ENCODE assay signal across 16 cellular contexts in the genomic region with DNA sequence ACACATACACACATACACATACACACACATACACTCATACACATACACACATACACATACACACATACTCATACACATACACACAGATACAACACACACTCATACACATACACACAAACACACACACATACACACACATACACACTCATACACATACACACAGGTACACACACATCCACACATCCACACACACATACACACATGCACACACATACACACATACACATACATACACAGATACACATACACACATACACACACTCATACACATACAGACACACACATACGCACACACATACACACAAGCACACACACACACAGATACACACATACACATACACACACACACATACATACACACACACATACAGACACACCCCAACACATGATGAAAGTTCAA.
A peak's percentile ranks its signal among the peaks of the same experiment; 100 is the strongest.
DNase-seq lines count a peak whose midpoint lies in the region; ATAC-seq, FAIRE-seq and TF ChIP-seq lines count a peak whose summit lies in the region.
"Had no signal": no experiment of that assay in that cellular context is flagged by ENCODE, and none has a peak within 500 bp of the region (broad histone marks: within the 10 kb centered on the region; RNA-seq: fewer than 3 reads in every experiment).

No MANE protein-coding gene starts in this region.

- H3K4me1 ChIP-seq in IMR-90 (ENCODE audit: control insufficient read depth, insufficient read depth, low read length) (no peaks in the 10 kb centered on the region), PC-3 (ENCODE audit: insufficient read depth, low read length) (no peaks in the 10 kb centered on the region)
- H3K4me1 ChIP-seq in naive thymus-derived CD4-positive, alpha-beta T cell (ENCODE audit: control insufficient read depth in 2 of 2, insufficient read depth in 2 of 2, low read length in 2 of 2): no peaks in the 10 kb centered on the region
- H3K4me1 ChIP-seq: Caco-2, HAP-1 had no signal

- H3K27ac ChIP-seq in IMR-90 (ENCODE audit: insufficient read depth, low read length) (no peak overlapping the region), PC-3 (ENCODE audit: low read length) (no peak overlapping the region)
- H3K27ac ChIP-seq in naive thymus-derived CD4-positive, alpha-beta T cell (ENCODE audit: low read depth, low read length): no peak overlapping the region

- no peaks in the 10 kb centered on the region for H3F3A ChIP-seq in PC-3 (ENCODE audit: low read length, unreplicated experiment)

- no peak overlapping the region for H3K14ac ChIP-seq in IMR-90 (replicated peaks; ENCODE audit: low read depth, low read length)

- no peak overlapping the region for H4K5ac ChIP-seq in IMR-90 (ENCODE audit: low read depth, low read length)

- H2AK9ac ChIP-seq in IMR-90 (replicated peaks; ENCODE audit: low read depth, low read length, poor library complexity): no peak overlapping the region

- H2BK5ac ChIP-seq in IMR-90 (ENCODE audit: low read depth, low read length, poor library complexity, severe bottlenecking): peak overlapping the region; percentile 93

- H3K36me3 Mint-ChIP-seq in naive thymus-derived CD4-positive, alpha-beta T cell: no peaks in the 10 kb centered on the region
- H3K36me3 Mint-ChIP-seq: CD8-positive, alpha-beta memory T cell had no signal

- no TSS peak for BruUV-seq in IMR-90 (replicated peaks; lab: Mats Ljungman, UMichigan)
- BruUV-seq in PC-3 (replicated peaks; lab: Mats Ljungman, UMichigan): no TSS peak

- no peaks in the 10 kb centered on the region for H3K9me1 ChIP-seq in IMR-90 (ENCODE audit: insufficient read depth, low read length)

- H3K9ac ChIP-seq in IMR-90 (ENCODE audit: low read depth, low read length) (no peak overlapping the region), PC-3 (ENCODE audit: low read length) (no peak overlapping the region)

- dilution Hi-C loops in IMR-90 (cut with HindIII; ENCODE audit: low sequenced_read_pairs, unreplicated experiment): no loop called here

- CTCF ChIA-PET in IMR-90 (lab: Yijun Ruan, JAX): no interaction called here
- CTCF ChIA-PET in naive thymus-derived CD4-positive, alpha-beta T cell (lab: Charles Lee): no interaction called here
- CTCF ChIA-PET in PC-3 (lab: Charles Lee): no interaction called here

- no peak overlapping the region for H4K8ac ChIP-seq in IMR-90 (ENCODE audit: low read depth in 2 of 2, low read length in 2 of 2)

- H3K36me3 ChIP-seq in IMR-90 (ENCODE audit: control insufficient read depth, insufficient read depth, low read length) (no peaks in the 10 kb centered on the region), bronchial epithelial cell (ENCODE audit: control insufficient read depth, insufficient read depth, low read length) (no peaks in the 10 kb centered on the region), PC-3 (ENCODE audit: low read depth, low read length) (no peaks in the 10 kb centered on the region)
- no peaks in the 10 kb centered on the region for H3K36me3 ChIP-seq in naive thymus-derived CD4-positive, alpha-beta T cell (ENCODE audit: control insufficient read depth in 2 of 3, insufficient read depth in 3 of 3, low read length in 3 of 3)
- H3K36me3 ChIP-seq: HAP-1 had no signal

- no peak overlapping the region for H2AFZ ChIP-seq in IMR-90 (replicated peaks; ENCODE audit: low read length, poor library complexity)
- H2AFZ ChIP-seq in PC-3 (ENCODE audit: low read length): no peak overlapping the region

- no peak overlapping the region for H3K27ac Mint-ChIP-seq in naive thymus-derived CD4-positive, alpha-beta T cell
- H3K27ac Mint-ChIP-seq: CD8-positive, alpha-beta memory T cell; HFFc6 had no signal

- no peak overlapping the region for H2BK120ac ChIP-seq in IMR-90 (ENCODE audit: low read depth, low read length)

- no peak overlapping the region for H3K23ac ChIP-seq in IMR-90 (ENCODE audit: low read depth, low read length)

- H3K79me2 ChIP-seq in PC-3 (ENCODE audit: low read length): no peaks in the 10 kb centered on the region

- no peak overlapping the region for H3K4ac ChIP-seq in IMR-90 (ENCODE audit: low read depth, low read length)

- in situ Hi-C loops in IMR-90 (cut with MboI; ENCODE audit: low sequenced_read_pairs): no loop called here

- H3K56ac ChIP-seq in IMR-90 (ENCODE audit: extremely low read depth, insufficient read depth, low read length): no peak overlapping the region

- TF ChIP-seq CTCF in IMR-90 (conservative IDR thresholded peaks at IDR 0.05; ENCODE audit: low read depth, low read length) (no peak), bronchial epithelial cell (IDR thresholded peaks at IDR 0.05; ENCODE audit: insufficient read depth, low read length, severe bottlenecking) (no peak), PC-3 (conservative IDR thresholded peaks at IDR 0.05; ENCODE audit: low read depth, low read length) (no peak)

- H2BK20ac ChIP-seq in IMR-90 (ENCODE audit: low read depth, low read length): no peak overlapping the region

- no CpG with 5 or more reads among the region's 1 CpG for WGBS in IMR-90 (ENCODE audit: extremely low coverage in 2 of 2, insufficient read length in 1 of 2), 2 experiments

- no peak overlapping the region for H2AK5ac ChIP-seq in IMR-90 (ENCODE audit: low read depth, low read length)

- ATAC-seq in IMR-90 (ENCODE audit: low read depth): no peak
- peak; percentile 22 for ATAC-seq in naive thymus-derived CD4-positive, alpha-beta T cell
- no peak for ATAC-seq in PC-3

- no peaks in the 10 kb centered on the region for H3K9me2 ChIP-seq in PC-3 (replicated peaks; ENCODE audit: low read length)

- TF ChIP-seq RAD21 in IMR-90 (IDR thresholded peaks at IDR 0.05; ENCODE audit: low read length): no peak

- no peak overlapping the region for H4K91ac ChIP-seq in IMR-90 (ENCODE audit: insufficient read depth, low read depth, low read length)

- H3K9me3 ChIP-seq in IMR-90 (ENCODE audit: control insufficient read depth, insufficient read depth, low read length): peaks cover 18% of the 10 kb centered on the region; the same call in 1 of the 2 replicates
- H3K9me3 ChIP-seq in naive thymus-derived CD4-positive, alpha-beta T cell (ENCODE audit: control insufficient read depth in 2 of 3, low read length in 3 of 3): no peaks in the 10 kb centered on the region
- H3K9me3 ChIP-seq in PC-3 (ENCODE audit: low read length): no peaks in the 10 kb centered on the region
- H3K9me3 ChIP-seq: HAP-1 had no signal

- H3K27me3 Mint-ChIP-seq in naive thymus-derived CD4-positive, alpha-beta T cell: no peaks in the 10 kb centered on the region
- H3K27me3 Mint-ChIP-seq: CD8-positive, alpha-beta memory T cell had no signal

- DNase-seq in IMR-90 (no peak), bronchial epithelial cell (ENCODE audit: low read depth) (no peak), urothelium cell line (ENCODE audit: low spot score) (no peak), PC-3 (no peak), NCI-H1417 (lab: John Stamatoyannopoulos, UW) (no peak), T-helper 9 cell (no peak)
- no peak for DNase-seq in naive thymus-derived CD4-positive, alpha-beta T cell
- DNase-seq: Caco-2; CD8-positive, alpha-beta memory T cell; DMS53; GF-D8; GOT3; HFFc6; KBM-7 had no signal

- no peak for TF ChIP-seq POLR2A in IMR-90 (IDR thresholded peaks at IDR 0.05; ENCODE audit: low read depth, low read length)

- H2BK15ac ChIP-seq in IMR-90 (ENCODE audit: low read depth, low read length): no peak overlapping the region

- FAIRE-seq in bronchial epithelial cell (lab: Jason Lieb, UNC) (peak; percentile 58), urothelium cell line (lab: Jason Lieb, UNC) (peak; percentile 99)
- FAIRE-seq: GM18507 had no signal

- H3K4me3 ChIP-seq in IMR-90 (ENCODE audit: insufficient read depth, low read depth, low read length) (no peak overlapping the region), bronchial epithelial cell (ENCODE audit: low read depth, low read length) (no peak overlapping the region), PC-3 (ENCODE audit: low read length) (no peak overlapping the region)
- H3K4me3 ChIP-seq in naive thymus-derived CD4-positive, alpha-beta T cell (ENCODE audit: low read length): no peak overlapping the region
- H3K4me3 ChIP-seq: HAP-1 had no signal

- H3K27me3 ChIP-seq in IMR-90 (ENCODE audit: control insufficient read depth, insufficient read depth, low read length): no peaks in the 10 kb centered on the region
- H3K27me3 ChIP-seq in bronchial epithelial cell (ENCODE audit: control insufficient read depth, insufficient read depth, low read length): no peaks in the 10 kb centered on the region
- H3K27me3 ChIP-seq in naive thymus-derived CD4-positive, alpha-beta T cell (ENCODE audit: control insufficient read depth in 2 of 2, insufficient read depth in 2 of 2, low read length in 2 of 2): no peaks in the 10 kb centered on the region
- H3K27me3 ChIP-seq in PC-3 (ENCODE audit: low read length): no peaks in the 10 kb centered on the region

- H3K18ac ChIP-seq in IMR-90 (ENCODE audit: low read depth, low read length): no peak overlapping the region

- POLR2A ChIA-PET in IMR-90 (lab: Charles Lee; ENCODE audit: unreplicated experiment) (no interaction called here), PC-3 (lab: Charles Lee; ENCODE audit: unreplicated experiment) (no interaction called here)
- POLR2A ChIA-PET in naive thymus-derived CD4-positive, alpha-beta T cell (lab: Charles Lee): no interaction called here

- H3K4me3 Mint-ChIP-seq in naive thymus-derived CD4-positive, alpha-beta T cell: no peak overlapping the region
- H3K4me3 Mint-ChIP-seq: CD8-positive, alpha-beta memory T cell; HFFc6 had no signal

- H3K4me2 ChIP-seq in IMR-90 (ENCODE audit: low read depth, low read length): no peak overlapping the region
- no peak overlapping the region for H3K4me2 ChIP-seq in PC-3 (ENCODE audit: low read length)

- no peaks in the 10 kb centered on the region for H4K20me1 ChIP-seq in IMR-90 (ENCODE audit: insufficient read depth, low read length)
- no peaks in the 10 kb centered on the region for H4K20me1 ChIP-seq in PC-3 (ENCODE audit: low read length)

- H3K79me1 ChIP-seq in IMR-90 (ENCODE audit: low read depth in 1 of 2, low read length in 2 of 2): no peaks in the 10 kb centered on the region

- H3K4me1 Mint-ChIP-seq in naive thymus-derived CD4-positive, alpha-beta T cell: no peaks in the 10 kb centered on the region
- H3K4me1 Mint-ChIP-seq: CD8-positive, alpha-beta memory T cell had no signal

- peaks cover 0 to 9% (median 4%) of the 10 kb centered on the region in 11 donors for H3K9me3 Mint-ChIP-seq in naive thymus-derived CD4-positive, alpha-beta T cell

- intact Hi-C loops in IMR-90 (cut with micrococcal nuclease) (no loop called here), PC-3 (cut with micrococcal nuclease) (no loop called here)
- intact Hi-C loops in naive thymus-derived CD4-positive, alpha-beta T cell (cut with micrococcal nuclease): no loop called here

TF ChIP-seq in IMR-90, 13 proteins besides CTCF, POLR2A, EP300 and RAD21 (continues in another document):
- TF ChIP-seq MXI1 (IDR thresholded peaks at IDR 0.05; ENCODE audit: borderline replicate concordance, low read depth, low read length) (no peak), NFE2L2 (IDR thresholded peaks at IDR 0.05; ENCODE audit: low read depth, low read length) (no peak), MAFK (IDR thresholded peaks at IDR 0.05; ENCODE audit: low read depth, low read length) (no peak), RFX5 (IDR thresholded peaks at IDR 0.05; ENCODE audit: low read depth, low read length) (no peak), FOS (IDR thresholded peaks at IDR 0.05; ENCODE audit: low read depth, low read length) (no peak)
